In genomic region chr2:219368690-219369108, GRCh38 we compare ENCODE assay signal across 9 cellular contexts. TPM values are rescaled to one million over a fixed set of nuclear protein-coding genes. Genes with fewer than 3 reads are reported as not detected.
DNase-seq lines count a peak whose midpoint lies in the region; ATAC-seq and TF ChIP-seq lines count a peak whose summit lies in the region.
"Had no signal": no experiment of that assay in that cellular context is flagged by ENCODE, and none has a peak within 500 bp of the region (broad histone marks: within the 10 kb centered on the region; RNA-seq: fewer than 3 reads in every experiment).

No MANE protein-coding gene starts in this region.

- H3K4me1 Mint-ChIP-seq in naive thymus-derived CD4-positive, alpha-beta T cell, result peaks cover 0 to 8% (median 0%) of the 10 kb centered on the region in 7 donors
- no peaks in the 10 kb centered on the region for H3K4me1 Mint-ChIP-seq in activated T-cell treated with anti-CD3 and anti-CD28 coated beads, Interleukin-2, amount 50 U/mL, for 24 hours (ENCODE audit: low read depth)
- H3K4me1 Mint-ChIP-seq: activated CD4-positive, alpha-beta memory T cell treated with anti-CD3 and anti-CD28 coated beads, Interleukin-2, amount 10 ng/mL, durations not matched to agents 7 days and 5 days had no signal

- POLR2A ChIA-PET in naive thymus-derived CD4-positive, alpha-beta T cell (lab: Charles Lee), result interaction anchor here (0.7 kb wide), 1 partner anchor 16 kb away, joined by 3 read pairs; no protein-coding TSS in a partner anchor

- H3K4me1 ChIP-seq in ascending aorta, result peaks cover 4 to 8% of the 10 kb centered on the region in 2 donors
- H3K4me1 ChIP-seq in naive thymus-derived CD4-positive, alpha-beta T cell (ENCODE audit: control insufficient read depth in 2 of 2, insufficient read depth in 2 of 2, low read length in 2 of 2), result no peaks in the 10 kb centered on the region

- H3K27ac ChIP-seq in ascending aorta, result peak overlapping the region; percentile 38 to 52
- no peak overlapping the region for H3K27ac ChIP-seq in naive thymus-derived CD4-positive, alpha-beta T cell (ENCODE audit: low read depth, low read length)

- CTCF ChIA-PET in naive thymus-derived CD4-positive, alpha-beta T cell (lab: Charles Lee), result interaction anchor here (0.6 to 0.8 kb wide), 2 partner anchors 23 to 721 kb away, joined by 3 to 4 read pairs; no protein-coding TSS in a partner anchor

- peaks cover 5 to 6% of the 10 kb centered on the region in 2 donors for H3K36me3 ChIP-seq in ascending aorta
- peaks cover 0 to 3% (median 0%) of the 10 kb centered on the region in 3 experiments for H3K36me3 ChIP-seq in naive thymus-derived CD4-positive, alpha-beta T cell (ENCODE audit: control insufficient read depth in 2 of 3, insufficient read depth in 3 of 3, low read length in 3 of 3)

- H3K9me3 ChIP-seq in ascending aorta, result no peaks in the 10 kb centered on the region
- H3K9me3 ChIP-seq in naive thymus-derived CD4-positive, alpha-beta T cell (ENCODE audit: control insufficient read depth in 2 of 3, low read length in 3 of 3), result no peaks in the 10 kb centered on the region

- TF ChIP-seq CTCF in ascending aorta (IDR thresholded peaks at IDR 0.05) (no peak), retinal pigment epithelial cell (conservative IDR thresholded peaks at IDR 0.05; ENCODE audit: low read depth, low read length) (no peak)

- H3K36me3 Mint-ChIP-seq in naive thymus-derived CD4-positive, alpha-beta T cell, result peaks cover 0 to 18% (median 9%) of the 10 kb centered on the region in 5 donors
- peaks cover 21% of the 10 kb centered on the region for H3K36me3 Mint-ChIP-seq in activated T-cell treated with anti-CD3 and anti-CD28 coated beads, Interleukin-2, amount 50 U/mL, for 24 hours (ENCODE audit: low read depth)

- DNase-seq in ELF-1 (ENCODE audit: low read depth, low spot score), result peak; percentile 71
- DNase-seq in ascending aorta (ENCODE audit: low spot score in 2 of 2), result no peak
- DNase-seq in left cardiac atrium, result peak; percentile 35
- DNase-seq in retinal pigment epithelial cell (ENCODE audit: low read depth), result peak; percentile 34
- no peak for DNase-seq in RPMI8226
- DNase-seq in naive thymus-derived CD4-positive, alpha-beta T cell, result no peak
- DNase-seq in activated T-cell treated with anti-CD3 and anti-CD28 coated beads, Interleukin-2, amount 50 U/mL, for 24 hours, result no peak
- no peak for DNase-seq in D341Med (ENCODE audit: low spot score)
- DNase-seq: activated CD4-positive, alpha-beta memory T cell treated with anti-CD3 and anti-CD28 coated beads, Interleukin-2, amount 10 ng/mL, durations not matched to agents 7 days and 5 days had no signal

- no peaks in the 10 kb centered on the region for H3K9me3 Mint-ChIP-seq in naive thymus-derived CD4-positive, alpha-beta T cell
- H3K9me3 Mint-ChIP-seq in activated T-cell treated with anti-CD3 and anti-CD28 coated beads, Interleukin-2, amount 50 U/mL, for 24 hours, result no peaks in the 10 kb centered on the region
- H3K9me3 Mint-ChIP-seq: activated CD4-positive, alpha-beta memory T cell treated with anti-CD3 and anti-CD28 coated beads, Interleukin-2, amount 10 ng/mL, durations not matched to agents 7 days and 5 days had no signal

- H3K4me3 ChIP-seq in ascending aorta (peak overlapping the region in 1 of 2 donors; percentile 50), retinal pigment epithelial cell (ENCODE audit: low read length) (no peak overlapping the region)
- H3K4me3 ChIP-seq in naive thymus-derived CD4-positive, alpha-beta T cell (ENCODE audit: low read length), result no peak overlapping the region

- H3K4me3 Mint-ChIP-seq in naive thymus-derived CD4-positive, alpha-beta T cell, result no peak overlapping the region
- no peak overlapping the region for H3K4me3 Mint-ChIP-seq in activated T-cell treated with anti-CD3 and anti-CD28 coated beads, Interleukin-2, amount 50 U/mL, for 24 hours
- H3K4me3 Mint-ChIP-seq: activated CD4-positive, alpha-beta memory T cell treated with anti-CD3 and anti-CD28 coated beads, Interleukin-2, amount 10 ng/mL, durations not matched to agents 7 days and 5 days had no signal

- H3K27ac Mint-ChIP-seq in naive thymus-derived CD4-positive, alpha-beta T cell, result no peak overlapping the region
- H3K27ac Mint-ChIP-seq in activated T-cell treated with anti-CD3 and anti-CD28 coated beads, Interleukin-2, amount 50 U/mL, for 24 hours, result no peak overlapping the region
- H3K27ac Mint-ChIP-seq: activated CD4-positive, alpha-beta memory T cell treated with anti-CD3 and anti-CD28 coated beads, Interleukin-2, amount 10 ng/mL, durations not matched to agents 7 days and 5 days had no signal

- no peaks in the 10 kb centered on the region for H3K27me3 ChIP-seq in ascending aorta
- no peaks in the 10 kb centered on the region for H3K27me3 ChIP-seq in naive thymus-derived CD4-positive, alpha-beta T cell (ENCODE audit: control insufficient read depth in 2 of 2, insufficient read depth in 2 of 2, low read length in 2 of 2)

- peak; percentile 92 to 96 for ATAC-seq in left cardiac atrium
- ATAC-seq in naive thymus-derived CD4-positive, alpha-beta T cell, result no peak

- no peaks in the 10 kb centered on the region for H3K27me3 Mint-ChIP-seq in naive thymus-derived CD4-positive, alpha-beta T cell
- H3K27me3 Mint-ChIP-seq in activated T-cell treated with anti-CD3 and anti-CD28 coated beads, Interleukin-2, amount 50 U/mL, for 24 hours, result no peaks in the 10 kb centered on the region
- H3K27me3 Mint-ChIP-seq: activated CD4-positive, alpha-beta memory T cell treated with anti-CD3 and anti-CD28 coated beads, Interleukin-2, amount 10 ng/mL, durations not matched to agents 7 days and 5 days had no signal

- intact Hi-C loops in ascending aorta (cut with DNase I) (no loop called here), left cardiac atrium (cut with DNase I) (no loop called here)
- intact Hi-C loops in naive thymus-derived CD4-positive, alpha-beta T cell (cut with micrococcal nuclease), result no loop called here

RNA-seq across cellular contexts. Expression of gene DNPEP, which starts 19.0 kb away (rescaled TPM):
- total RNA-seq in ascending aorta, result 113 TPM
- total RNA-seq in left cardiac atrium, result 10 to 100 TPM; 52.6 to 70.5 TPM
- 100 to 1,000 TPM in 1 of 5 experiments, 10 to 100 TPM in 4; 72.3 to 115 (median 73.9) TPM for total RNA-seq in naive thymus-derived CD4-positive, alpha-beta T cell
- polyA plus RNA-seq in naive thymus-derived CD4-positive, alpha-beta T cell, result 10 to 100 TPM; 57.5 to 61.2 TPM

RNA-seq across cellular contexts. Expression of gene RESP18, which starts 36.2 kb away (rescaled TPM):
- not detected for total RNA-seq in ascending aorta
- total RNA-seq in left cardiac atrium, result not detected
- total RNA-seq in naive thymus-derived CD4-positive, alpha-beta T cell, result not detected
- polyA plus RNA-seq in naive thymus-derived CD4-positive, alpha-beta T cell, result not detected
- total RNA-seq: activated CD4-positive, alpha-beta memory T cell treated with anti-CD3 and anti-CD28 coated beads, Interleukin-2, amount 10 ng/mL, durations not matched to agents 7 days and 5 days had no signal

RNA-seq across cellular contexts. Expression of gene DES, which starts 49.5 kb away (rescaled TPM):
- total RNA-seq in ascending aorta (182 TPM), left cardiac atrium (1,000 to 10,000 TPM; 5,895 to 7,519 TPM)
- 1 to 10 TPM in 1 of 5 experiments, not detected in 4; 1.5 TPM for total RNA-seq in naive thymus-derived CD4-positive, alpha-beta T cell
- polyA plus RNA-seq in naive thymus-derived CD4-positive, alpha-beta T cell, result not detected
- total RNA-seq: activated CD4-positive, alpha-beta memory T cell treated with anti-CD3 and anti-CD28 coated beads, Interleukin-2, amount 10 ng/mL, durations not matched to agents 7 days and 5 days had no signal

RNA-seq across cellular contexts. Expression of gene PTPRN, which starts 59.5 kb away (rescaled TPM):
- total RNA-seq in ascending aorta (not detected), left cardiac atrium (not detected)
- total RNA-seq in naive thymus-derived CD4-positive, alpha-beta T cell, result under 1 TPM in 1 of 5 experiments, not detected in 4; 0.48 TPM
- not detected for polyA plus RNA-seq in naive thymus-derived CD4-positive, alpha-beta T cell

Comparison
In these comparisons a context has a peak if more than half of its experiments do, and no peak if none do; other contexts are left out.
1. DNase-seq: peak in ELF-1 (single experiment), left cardiac atrium (single experiment) and retinal pigment epithelial cell (single experiment); none in ascending aorta (0 of 2), RPMI8226 (single experiment), naive thymus-derived CD4-positive, alpha-beta T cell (0 of 9), activated T-cell treated with anti-CD3 and anti-CD28 coated beads, Interleukin-2, amount 50 U/mL, for 24 hours (single experiment) and D341Med (single experiment).
2. RNA of gene DES, which starts 49.5 kb away (total RNA-seq): 5,895 to 7,519 TPM in left cardiac atrium and 182 TPM in ascending aorta (single experiment); 1.5 TPM in naive thymus-derived CD4-positive, alpha-beta T cell; every median in the first group is over 10 times any median in the second.